Comparison of ENCODE assay signal across 25 cellular contexts in the genomic region with DNA sequence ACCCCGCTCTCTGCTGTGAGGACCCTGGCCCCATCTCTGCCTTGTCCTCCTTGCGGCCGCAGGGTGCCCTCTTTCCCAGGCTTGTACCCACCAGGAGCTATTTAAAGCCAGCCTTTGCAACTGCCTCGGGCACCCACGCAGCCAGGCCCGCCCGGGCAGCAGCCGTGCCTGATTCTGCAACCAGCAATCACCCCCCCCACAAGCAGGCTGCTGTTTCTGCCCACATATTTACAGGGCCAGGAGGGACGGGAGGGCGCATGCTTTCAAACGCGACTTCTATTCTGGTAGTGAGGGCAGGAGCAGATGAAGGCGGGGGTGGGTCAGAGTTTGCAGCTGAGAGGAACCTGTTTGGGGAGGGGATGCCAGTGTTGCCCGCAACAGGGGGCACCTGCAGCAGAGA. TPM values are rescaled to one million over a fixed set of nuclear protein-coding genes. Genes with fewer than 3 reads are reported as not detected.
DNase-seq lines count a peak whose midpoint lies in the region; ATAC-seq lines count a peak whose summit lies in the region.
"Had no signal": no experiment of that assay in that cellular context is flagged by ENCODE, and none has a peak within 500 bp of the region (broad histone marks: within the 10 kb centered on the region; RNA-seq: fewer than 3 reads in every experiment).

No MANE protein-coding gene starts in this region.

- ATAC-seq in left ventricle myocardium superior (peak; percentile 56), HG03045 (IDR thresholded peaks at IDR 0.05; ENCODE audit: unreplicated experiment) (no peak)

- DNase-seq in DMS 273 (lab: John Stamatoyannopoulos, UW; ENCODE audit: unreplicated experiment), result peak; percentile 53
- DNase-seq in DMS 273 treated with DMSO at 0.1 percent for 48 hours (lab: John Stamatoyannopoulos, UW), result no peak
- DNase-seq in left ventricle myocardium superior, result no peak
- DNase-seq in occipital lobe (lab: John Stamatoyannopoulos, UW), result peak; percentile 72
- no peak for DNase-seq in activated CD8-positive, alpha-beta memory T cell treated with anti-CD3 and anti-CD28 coated beads for 24 hours
- DNase-seq in islet precursor cell, result no peak
- DNase-seq: AML-193; CD4-positive, CD25-positive, alpha-beta regulatory T cell; COR-L47; DMS153; GF-D8; GOT3; KBM-7; NCI-H1105; NCI-H1694 treated with DMSO at 0.1 percent for 48 hours; NCI-H2107; NCI-H510A; NCI-H748 treated with DMSO at 0.1 percent for 48 hours; SHP77 had no signal

- intact Hi-C loops in left ventricle myocardium superior (cut with micrococcal nuclease), result no loop called here

- H3K27ac ChIP-seq in angular gyrus (ENCODE audit: low read depth, low read length), result peak overlapping the region; percentile 26
- H3K27ac ChIP-seq: 22Rv1 had no signal

RNA-seq across cellular contexts. Expression of a gene that starts 13.6 kb away (rescaled TPM):
- total RNA-seq in left ventricle myocardium superior, result 0.20 TPM
- total RNA-seq in occipital lobe, result 0.62 TPM
- total RNA-seq: Daoy, HepG2, OCI-LY7 had no signal

RNA-seq across cellular contexts. Expression of a gene that starts 17.5 kb away (rescaled TPM):
- 20.8 TPM for total RNA-seq in left ventricle myocardium superior
- 58.3 TPM for total RNA-seq in occipital lobe

RNA-seq across cellular contexts. Expression of a gene that starts 29.2 kb away (rescaled TPM):
- total RNA-seq in left ventricle myocardium superior, result not detected
- total RNA-seq in occipital lobe, result 0.47 TPM
- total RNA-seq: CD4-positive, CD25-positive, alpha-beta regulatory T cell; Daoy; OCI-LY7 had no signal

Comparison
In these comparisons a context has a peak if more than half of its experiments do, and no peak if none do; other contexts are left out.
1. DNase-seq: peak in DMS 273 (single experiment) and occipital lobe (single experiment); none in DMS 273 treated with DMSO at 0.1 percent for 48 hours (single experiment), left ventricle myocardium superior (single experiment), activated CD8-positive, alpha-beta memory T cell treated with anti-CD3 and anti-CD28 coated beads for 24 hours (single experiment) and islet precursor cell (single experiment).